In the genomic region with DNA sequence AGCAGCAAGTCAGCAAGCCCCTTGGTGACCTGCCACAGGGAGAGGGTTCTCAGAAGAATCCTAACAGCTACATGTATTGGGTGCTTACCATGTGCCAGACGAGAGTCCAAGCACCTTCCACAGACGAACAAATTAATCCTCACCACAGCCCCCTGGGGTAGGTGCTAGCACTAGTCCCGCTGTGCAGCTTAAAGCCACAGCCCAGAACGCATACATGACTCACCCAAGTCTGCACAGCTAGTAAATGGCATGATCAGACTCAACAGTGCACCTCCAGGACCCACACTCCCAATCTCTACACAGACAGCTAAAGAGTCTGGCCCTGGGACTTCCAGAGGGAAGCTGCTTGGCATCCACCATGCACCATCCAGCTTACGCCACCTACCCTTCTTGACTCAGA, we compare ENCODE assay signal across 1 cellular context.
TF ChIP-seq lines count a peak whose summit lies in the region.

No MANE protein-coding gene starts in this region.

TF ChIP-seq in HepG2, 621 proteins besides CTCF, POLR2A, EP300 and RAD21 (continued from another document):
- TF ChIP-seq, protein P1, sequence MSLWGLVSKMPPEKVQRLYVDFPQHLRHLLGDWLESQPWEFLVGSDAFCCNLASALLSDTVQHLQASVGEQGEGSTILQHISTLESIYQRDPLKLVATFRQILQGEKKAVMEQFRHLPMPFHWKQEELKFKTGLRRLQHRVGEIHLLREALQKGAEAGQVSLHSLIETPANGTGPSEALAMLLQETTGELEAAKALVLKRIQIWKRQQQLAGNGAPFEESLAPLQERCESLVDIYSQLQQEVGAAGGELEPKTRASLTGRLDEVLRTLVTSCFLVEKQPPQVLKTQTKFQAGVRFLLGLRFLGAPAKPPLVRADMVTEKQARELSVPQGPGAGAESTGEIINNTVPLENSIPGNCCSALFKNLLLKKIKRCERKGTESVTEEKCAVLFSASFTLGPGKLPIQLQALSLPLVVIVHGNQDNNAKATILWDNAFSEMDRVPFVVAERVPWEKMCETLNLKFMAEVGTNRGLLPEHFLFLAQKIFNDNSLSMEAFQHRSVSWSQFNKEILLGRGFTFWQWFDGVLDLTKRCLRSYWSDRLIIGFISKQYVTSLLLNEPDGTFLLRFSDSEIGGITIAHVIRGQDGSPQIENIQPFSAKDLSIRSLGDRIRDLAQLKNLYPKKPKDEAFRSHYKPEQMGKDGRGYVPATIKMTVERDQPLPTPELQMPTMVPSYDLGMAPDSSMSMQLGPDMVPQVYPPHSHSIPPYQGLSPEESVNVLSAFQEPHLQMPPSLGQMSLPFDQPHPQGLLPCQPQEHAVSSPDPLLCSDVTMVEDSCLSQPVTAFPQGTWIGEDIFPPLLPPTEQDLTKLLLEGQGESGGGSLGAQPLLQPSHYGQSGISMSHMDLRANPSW (CRISPR knock-in tag; IDR thresholded peaks at IDR 0.05; ENCODE audit: borderline replicate concordance) = no peak
- TF ChIP-seq, protein P2, sequence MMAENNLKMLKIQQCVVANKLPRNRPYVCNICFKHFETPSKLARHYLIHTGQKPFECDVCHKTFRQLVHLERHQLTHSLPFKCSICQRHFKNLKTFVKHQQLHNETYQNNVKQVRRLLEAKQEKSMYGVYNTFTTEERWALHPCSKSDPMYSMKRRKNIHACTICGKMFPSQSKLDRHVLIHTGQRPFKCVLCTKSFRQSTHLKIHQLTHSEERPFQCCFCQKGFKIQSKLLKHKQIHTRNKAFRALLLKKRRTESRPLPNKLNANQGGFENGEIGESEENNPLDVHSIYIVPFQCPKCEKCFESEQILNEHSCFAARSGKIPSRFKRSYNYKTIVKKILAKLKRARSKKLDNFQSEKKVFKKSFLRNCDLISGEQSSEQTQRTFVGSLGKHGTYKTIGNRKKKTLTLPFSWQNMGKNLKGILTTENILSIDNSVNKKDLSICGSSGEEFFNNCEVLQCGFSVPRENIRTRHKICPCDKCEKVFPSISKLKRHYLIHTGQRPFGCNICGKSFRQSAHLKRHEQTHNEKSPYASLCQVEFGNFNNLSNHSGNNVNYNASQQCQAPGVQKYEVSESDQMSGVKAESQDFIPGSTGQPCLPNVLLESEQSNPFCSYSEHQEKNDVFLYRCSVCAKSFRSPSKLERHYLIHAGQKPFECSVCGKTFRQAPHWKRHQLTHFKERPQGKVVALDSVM (CRISPR knock-in tag; IDR thresholded peaks at IDR 0.05) = no peak
- no peak for TF ChIP-seq ARHGAP35 (CRISPR knock-in tag; IDR thresholded peaks at IDR 0.05; ENCODE audit: borderline replicate concordance)
- TF ChIP-seq TCF7L2 (IDR thresholded peaks at IDR 0.05; ENCODE audit: low read depth, low read length) = no peak
- no peak for TF ChIP-seq ZNF703 (CRISPR knock-in tag; IDR thresholded peaks at IDR 0.05; ENCODE audit: borderline replicate concordance)
- TF ChIP-seq, protein P3, sequence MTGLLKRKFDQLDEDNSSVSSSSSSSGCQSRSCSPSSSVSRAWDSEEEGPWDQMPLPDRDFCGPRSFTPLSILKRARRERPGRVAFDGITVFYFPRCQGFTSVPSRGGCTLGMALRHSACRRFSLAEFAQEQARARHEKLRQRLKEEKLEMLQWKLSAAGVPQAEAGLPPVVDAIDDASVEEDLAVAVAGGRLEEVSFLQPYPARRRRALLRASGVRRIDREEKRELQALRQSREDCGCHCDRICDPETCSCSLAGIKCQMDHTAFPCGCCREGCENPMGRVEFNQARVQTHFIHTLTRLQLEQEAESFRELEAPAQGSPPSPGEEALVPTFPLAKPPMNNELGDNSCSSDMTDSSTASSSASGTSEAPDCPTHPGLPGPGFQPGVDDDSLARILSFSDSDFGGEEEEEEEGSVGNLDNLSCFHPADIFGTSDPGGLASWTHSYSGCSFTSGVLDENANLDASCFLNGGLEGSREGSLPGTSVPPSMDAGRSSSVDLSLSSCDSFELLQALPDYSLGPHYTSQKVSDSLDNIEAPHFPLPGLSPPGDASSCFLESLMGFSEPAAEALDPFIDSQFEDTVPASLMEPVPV (CRISPR knock-in tag; IDR thresholded peaks at IDR 0.05) = no peak
- TF ChIP-seq, protein P4, sequence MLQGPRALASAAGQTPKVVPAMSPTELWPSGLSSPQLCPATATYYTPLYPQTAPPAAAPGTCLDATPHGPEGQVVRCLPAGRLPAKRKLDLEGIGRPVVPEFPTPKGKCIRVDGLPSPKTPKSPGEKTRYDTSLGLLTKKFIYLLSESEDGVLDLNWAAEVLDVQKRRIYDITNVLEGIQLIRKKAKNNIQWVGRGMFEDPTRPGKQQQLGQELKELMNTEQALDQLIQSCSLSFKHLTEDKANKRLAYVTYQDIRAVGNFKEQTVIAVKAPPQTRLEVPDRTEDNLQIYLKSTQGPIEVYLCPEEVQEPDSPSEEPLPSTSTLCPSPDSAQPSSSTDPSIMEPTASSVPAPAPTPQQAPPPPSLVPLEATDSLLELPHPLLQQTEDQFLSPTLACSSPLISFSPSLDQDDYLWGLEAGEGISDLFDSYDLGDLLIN (CRISPR knock-in tag; IDR thresholded peaks at IDR 0.05; ENCODE audit: borderline replicate concordance) = no peak
- TF ChIP-seq, protein P5, sequence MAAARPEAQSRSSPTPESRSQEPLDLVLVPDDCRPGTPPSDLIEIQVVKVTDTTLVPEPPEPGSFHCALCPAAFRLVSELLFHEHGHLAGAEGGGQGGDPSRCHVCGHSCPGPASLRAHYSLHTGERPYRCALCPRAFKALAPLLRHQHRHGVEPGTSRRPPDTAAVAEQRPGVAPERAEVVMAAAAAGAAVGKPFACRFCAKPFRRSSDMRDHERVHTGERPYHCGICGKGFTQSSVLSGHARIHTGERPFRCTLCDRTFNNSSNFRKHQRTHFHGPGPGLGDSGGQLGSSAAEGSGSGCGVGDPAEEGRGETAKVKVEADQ (CRISPR knock-in tag; IDR thresholded peaks at IDR 0.05; ENCODE audit: borderline replicate concordance) = no peak
